In the genomic region with DNA sequence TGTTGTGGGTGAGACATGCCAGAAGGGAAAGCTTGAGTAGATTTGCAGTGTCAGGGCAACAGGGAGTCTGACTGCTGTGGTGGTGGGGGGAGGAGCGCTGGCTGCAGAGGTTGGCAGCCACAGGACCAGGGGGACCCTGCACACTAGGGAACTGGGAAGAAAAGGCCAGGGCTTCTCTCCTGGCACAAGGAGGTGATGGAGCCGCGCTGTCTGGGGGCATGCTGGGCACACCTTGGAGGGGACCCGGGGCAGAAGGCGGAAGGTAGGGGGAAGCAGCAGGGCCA, we compare ENCODE assay signal across 19 cellular contexts. TPM values are rescaled to one million over a fixed set of nuclear protein-coding genes. Genes with fewer than 3 reads are reported as not detected.
DNase-seq lines count a peak whose midpoint lies in the region; ATAC-seq and TF ChIP-seq lines count a peak whose summit lies in the region.
"Had no signal": no experiment of that assay in that cellular context is flagged by ENCODE, and none has a peak within 500 bp of the region (broad histone marks: within the 10 kb centered on the region; RNA-seq: fewer than 3 reads in every experiment).

No MANE protein-coding gene starts in this region.

- H3K27ac Mint-ChIP-seq in T-helper 2 cell treated with Interferon-gamma antibody and Interleukin-4, amounts not matched to agents 5 μg/mL and 100 μg/mL, for 36 hours = peak overlapping the region; percentile 38
- H3K27ac Mint-ChIP-seq in brain (peak overlapping the region; percentile 10 to 96 (median 82)), nephron progenitor cell (peak overlapping the region; percentile 89)
- H3K27ac Mint-ChIP-seq in activated CD8-positive, alpha-beta memory T cell treated with anti-CD3 and anti-CD28 coated beads, Interleukin-2, amount 10 ng/mL, durations not matched to agents 7 days and 5 days = no peak overlapping the region

- CTCF ChIA-PET in activated CD8-positive, alpha-beta memory T cell treated with anti-CD3 and anti-CD28 coated beads, Interleukin-2, amount 10 ng/mL, durations not matched to agents 7 days and 5 days (lab: Charles Lee) = interaction anchor here (1.4 kb wide), 1 partner anchor 17 kb away, joined by 4 read pairs; no protein-coding TSS in a partner anchor

- H3K27me3 Mint-ChIP-seq in T-helper 2 cell treated with Interferon-gamma antibody and Interleukin-4, amounts not matched to agents 5 μg/mL and 100 μg/mL, for 36 hours (ENCODE audit: low read depth) = no peaks in the 10 kb centered on the region
- H3K27me3 Mint-ChIP-seq in brain = no peaks in the 10 kb centered on the region
- no peaks in the 10 kb centered on the region for H3K27me3 Mint-ChIP-seq in nephron progenitor cell (ENCODE audit: low read depth, poor library complexity)
- H3K27me3 Mint-ChIP-seq in activated CD8-positive, alpha-beta memory T cell treated with anti-CD3 and anti-CD28 coated beads, Interleukin-2, amount 10 ng/mL, durations not matched to agents 7 days and 5 days = no peaks in the 10 kb centered on the region
- H3K27me3 Mint-ChIP-seq: activated naive CD8-positive, alpha-beta T cell treated with anti-CD3 and anti-CD28 coated beads, Interleukin-2, amount 10 ng/mL, durations not matched to agents 7 days and 5 days had no signal

- no peak for ATAC-seq in activated CD8-positive, alpha-beta memory T cell treated with anti-CD3 and anti-CD28 coated beads, Interleukin-2, amount 10 ng/mL, durations not matched to agents 7 days and 5 days
- ATAC-seq: activated CD4-positive, CD25-positive, alpha-beta regulatory T cell treated with anti-CD3 and anti-CD28 coated beads, Interleukin-2, amount 50 U/mL, for 24 hours; HCT116 had no signal

- H3K36me3 Mint-ChIP-seq in T-helper 2 cell treated with Interferon-gamma antibody and Interleukin-4, amounts not matched to agents 5 μg/mL and 100 μg/mL, for 36 hours (ENCODE audit: low read depth) = peaks cover 33% of the 10 kb centered on the region
- H3K36me3 Mint-ChIP-seq in brain (peaks cover 21% of the 10 kb centered on the region), nephron progenitor cell (ENCODE audit: low read depth) (peaks cover 48% of the 10 kb centered on the region)
- H3K36me3 Mint-ChIP-seq in activated CD8-positive, alpha-beta memory T cell treated with anti-CD3 and anti-CD28 coated beads, Interleukin-2, amount 10 ng/mL, durations not matched to agents 7 days and 5 days = peaks cover 7% of the 10 kb centered on the region

- H3K4me1 Mint-ChIP-seq in T-helper 2 cell treated with Interferon-gamma antibody and Interleukin-4, amounts not matched to agents 5 μg/mL and 100 μg/mL, for 36 hours (ENCODE audit: low read depth) = no peaks in the 10 kb centered on the region
- H3K4me1 Mint-ChIP-seq in brain (peaks cover 52% of the 10 kb centered on the region), nephron progenitor cell (peaks cover 57% of the 10 kb centered on the region)
- H3K4me1 Mint-ChIP-seq in activated CD8-positive, alpha-beta memory T cell treated with anti-CD3 and anti-CD28 coated beads, Interleukin-2, amount 10 ng/mL, durations not matched to agents 7 days and 5 days = no peaks in the 10 kb centered on the region
- H3K4me1 Mint-ChIP-seq: activated naive CD8-positive, alpha-beta T cell treated with anti-CD3 and anti-CD28 coated beads, Interleukin-2, amount 10 ng/mL, durations not matched to agents 7 days and 5 days; CD14-positive monocyte had no signal

- H3K9me3 Mint-ChIP-seq in T-helper 2 cell treated with Interferon-gamma antibody and Interleukin-4, amounts not matched to agents 5 μg/mL and 100 μg/mL, for 36 hours = no peaks in the 10 kb centered on the region
- no peaks in the 10 kb centered on the region for H3K9me3 Mint-ChIP-seq in brain
- H3K9me3 Mint-ChIP-seq in nephron progenitor cell = no peaks in the 10 kb centered on the region
- H3K9me3 Mint-ChIP-seq in activated CD8-positive, alpha-beta memory T cell treated with anti-CD3 and anti-CD28 coated beads, Interleukin-2, amount 10 ng/mL, durations not matched to agents 7 days and 5 days (ENCODE audit: low read depth) = no peaks in the 10 kb centered on the region
- H3K9me3 Mint-ChIP-seq: activated naive CD8-positive, alpha-beta T cell treated with anti-CD3 and anti-CD28 coated beads, Interleukin-2, amount 10 ng/mL, durations not matched to agents 7 days and 5 days; CD14-positive monocyte had no signal

- H3K4me3 Mint-ChIP-seq in T-helper 2 cell treated with Interferon-gamma antibody and Interleukin-4, amounts not matched to agents 5 μg/mL and 100 μg/mL, for 36 hours = no peak overlapping the region
- H3K4me3 Mint-ChIP-seq in brain (no peak overlapping the region), nephron progenitor cell (no peak overlapping the region)
- no peak overlapping the region for H3K4me3 Mint-ChIP-seq in activated CD8-positive, alpha-beta memory T cell treated with anti-CD3 and anti-CD28 coated beads, Interleukin-2, amount 10 ng/mL, durations not matched to agents 7 days and 5 days
- H3K4me3 Mint-ChIP-seq: activated naive CD8-positive, alpha-beta T cell treated with anti-CD3 and anti-CD28 coated beads, Interleukin-2, amount 10 ng/mL, durations not matched to agents 7 days and 5 days; CD14-positive monocyte had no signal

- TF ChIP-seq CTCF in brain (conservative IDR thresholded peaks at IDR 0.05) (no peak), nephron progenitor cell (IDR thresholded peaks at IDR 0.05) (no peak)

- no peak for DNase-seq in T-helper 2 cell treated with Interferon-gamma antibody and Interleukin-4, amounts not matched to agents 5 μg/mL and 100 μg/mL, for 36 hours (ENCODE audit: low spot score)
- no peak for DNase-seq in T-helper 2 cell
- DNase-seq in nephron progenitor cell = no peak
- DNase-seq in NCI-H2081 (lab: John Stamatoyannopoulos, UW) = no peak
- DNase-seq in activated CD8-positive, alpha-beta memory T cell treated with anti-CD3 and anti-CD28 coated beads, Interleukin-2, amount 10 ng/mL, durations not matched to agents 7 days and 5 days = no peak
- no peak for DNase-seq in NCI-H2107 treated with DMSO at 0.1 percent for 48 hours (lab: John Stamatoyannopoulos, UW; ENCODE audit: unreplicated experiment)
- DNase-seq: 8988T; activated naive CD8-positive, alpha-beta T cell treated with anti-CD3 and anti-CD28 coated beads, Interleukin-2, amount 10 ng/mL, durations not matched to agents 7 days and 5 days; cerebellar nuclear complex; DMS79; KBM-7; kidney; NCI-H1092 had no signal

- H3K27ac ChIP-seq in temporal lobe (ENCODE audit: low read depth, low read length) = peak overlapping the region; percentile 6

RNA-seq across cellular contexts. Expression of a gene that starts 13.9 kb away (rescaled TPM):
- polyA plus RNA-seq in brain (ENCODE audit: insufficient read depth, low read depth, low replicate concordance) = not detected
- total RNA-seq in temporal lobe = not detected
- total RNA-seq in activated CD8-positive, alpha-beta memory T cell treated with anti-CD3 and anti-CD28 coated beads, Interleukin-2, amount 10 ng/mL, durations not matched to agents 7 days and 5 days = under 1 TPM in 1 of 2 experiments, not detected in 1; 0.19 TPM
- total RNA-seq: activated naive CD8-positive, alpha-beta T cell treated with anti-CD3 and anti-CD28 coated beads, Interleukin-2, amount 10 ng/mL, durations not matched to agents 7 days and 5 days; T-helper 1 cell treated with Interleukin-12 subunit alpha and Interleukin-12 subunit beta and Interleukin-4 antibody, amounts not matched to agents 30 ng/mL and 1 ng/mL, for 36 hours had no signal

RNA-seq across cellular contexts. Expression of a gene that starts 45.3 kb away (rescaled TPM):
- polyA plus RNA-seq in brain (ENCODE audit: insufficient read depth, low read depth, low replicate concordance) = 23.1 TPM
- total RNA-seq in temporal lobe = 14.3 TPM
- not detected for total RNA-seq in activated CD8-positive, alpha-beta memory T cell treated with anti-CD3 and anti-CD28 coated beads, Interleukin-2, amount 10 ng/mL, durations not matched to agents 7 days and 5 days
- total RNA-seq: T-helper 1 cell treated with Interleukin-12 subunit alpha and Interleukin-12 subunit beta and Interleukin-4 antibody, amounts not matched to agents 30 ng/mL and 1 ng/mL, for 36 hours had no signal

Comparison
In these comparisons a context has a peak if more than half of its experiments do, and no peak if none do; other contexts are left out.
1. RNA of a gene that starts 45.3 kb away (total RNA-seq): 14.3 TPM in temporal lobe (single experiment); not detected in activated CD8-positive, alpha-beta memory T cell treated with anti-CD3 and anti-CD28 coated beads, Interleukin-2, amount 10 ng/mL, durations not matched to agents 7 days and 5 days; every median in the first group is over 10 times any median in the second.